28 cellular contexts compared by ENCODE assay signal in the genomic region with DNA sequence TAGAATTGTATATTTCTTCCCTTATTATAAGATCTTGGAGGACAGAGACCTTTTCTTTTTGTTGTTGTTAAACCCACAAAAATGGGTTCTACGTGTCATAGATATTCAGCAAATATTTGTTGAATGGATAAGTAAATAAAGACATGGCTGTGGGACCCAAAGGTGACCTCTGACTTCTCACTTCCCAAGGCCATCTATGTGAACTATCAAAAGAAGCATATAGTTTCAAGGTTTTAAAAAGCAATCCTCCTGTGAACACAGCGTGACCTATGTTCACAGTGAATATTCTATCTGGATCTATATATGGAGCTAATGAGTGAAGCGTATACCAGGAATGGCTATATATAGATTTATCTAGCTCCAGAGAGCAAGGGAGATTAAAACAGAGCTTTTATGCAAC.
"Had no signal": no experiment of that assay in that cellular context is flagged by ENCODE, and none has a peak within 500 bp of the region (broad histone marks: within the 10 kb centered on the region; RNA-seq: fewer than 3 reads in every experiment).

No MANE protein-coding gene starts in this region.

- H3K4me3 ChIP-seq: adrenal gland, body of pancreas, colonic mucosa, esophagus squamous epithelium, gastroesophageal sphincter, heart right ventricle had no signal

- H3K9me3 ChIP-seq: adrenal gland, body of pancreas, colonic mucosa, esophagus squamous epithelium, gastroesophageal sphincter, heart right ventricle had no signal

- DNase-seq: activated B cell treated with CpG ODN at 0.5 μM for 24 hours; activated CD4-positive, alpha-beta T cell treated with anti-CD3 and anti-CD28 coated beads for 48 hours; activated CD4-positive, alpha-beta T cell treated with anti-CD3 and anti-CD28 coated beads, Interleukin-2, amount 50 U/mL, for 1 hour; activated CD4-positive, alpha-beta T cell treated with anti-CD3 and anti-CD28 coated beads, Interleukin-2, amount 50 U/mL, for 48 hours; activated CD8-positive, alpha-beta memory T cell treated with anti-CD3 and anti-CD28 coated beads for 24 hours; activated CD8-positive, alpha-beta T cell treated with anti-CD3 and anti-CD28 coated beads for 36 hours; activated effector memory CD4-positive, alpha-beta T cell treated with anti-CD3 and anti-CD28 coated beads, Interleukin-2, amount 50 U/mL, for 16 hours; activated naive CD4-positive, alpha-beta T cell treated with anti-CD3 and anti-CD28 coated beads for 36 hours; activated naive CD8-positive, alpha-beta T cell treated with anti-CD3 and anti-CD28 coated beads for 36 hours; activated naive CD8-positive, alpha-beta T cell treated with anti-CD3 and anti-CD28 coated beads, Interleukin-2, amount 50 U/mL, for 24 hours; activated T-cell treated with anti-CD3 and anti-CD28 coated beads, Interleukin-2, amount 50 U/mL, for 4 hours; adrenal gland; amygdala; aorta; body of pancreas; central memory CD4-positive, alpha-beta T cell; cerebellar nuclear complex; colonic mucosa; effector CD8-positive, alpha-beta T cell; esophagus squamous epithelium; foreskin melanocyte; heart right ventricle; T-helper 17 cell; T1000; WERI-Rb-1 had no signal

- H3K27ac ChIP-seq: adrenal gland, body of pancreas, colonic mucosa, epithelial cell of prostate, esophagus squamous epithelium, gastroesophageal sphincter, heart right ventricle, WERI-Rb-1 had no signal

- H3K4me1 ChIP-seq: adrenal gland, colonic mucosa had no signal

- H3K27me3 ChIP-seq: adrenal gland, body of pancreas, colonic mucosa, esophagus squamous epithelium, gastroesophageal sphincter, heart right ventricle had no signal

- ATAC-seq: activated CD4-positive, CD25-positive, alpha-beta regulatory T cell treated with anti-CD3 and anti-CD28 coated beads, Interleukin-2, amount 50 U/mL, for 24 hours; activated CD8-positive, alpha-beta T cell treated with anti-CD3 and anti-CD28 coated beads for 36 hours; activated naive CD8-positive, alpha-beta T cell treated with anti-CD3 and anti-CD28 coated beads, Interleukin-2, amount 50 U/mL, for 24 hours; activated T-cell treated with anti-CD3 and anti-CD28 coated beads, Interleukin-2, amount 50 U/mL, for 4 hours; body of pancreas; gastroesophageal sphincter; T-helper 17 cell had no signal

- H3K36me3 ChIP-seq: adrenal gland, colonic mucosa, esophagus squamous epithelium, gastroesophageal sphincter, heart right ventricle, WERI-Rb-1 had no signal
